In genomic region chr13:60933638-60934037, GRCh38 we compare ENCODE assay signal across 28 cellular contexts.
DNase-seq lines count a peak whose midpoint lies in the region; ATAC-seq and TF ChIP-seq lines count a peak whose summit lies in the region.
"Had no signal": no experiment of that assay in that cellular context is flagged by ENCODE, and none has a peak within 500 bp of the region (broad histone marks: within the 10 kb centered on the region; RNA-seq: fewer than 3 reads in every experiment).

No MANE protein-coding gene starts in this region.

- TF ChIP-seq EP300 in tibial nerve (IDR thresholded peaks at IDR 0.05): no peak

- no peaks in the 10 kb centered on the region for H3K36me3 ChIP-seq in mammary epithelial cell (ENCODE audit: insufficient read depth, low read length)
- no peaks in the 10 kb centered on the region for H3K36me3 ChIP-seq in tibial nerve
- H3K36me3 ChIP-seq: ascending aorta, neutrophil, prostate gland, sigmoid colon had no signal

- no peaks in the 10 kb centered on the region for H3K36me3 Mint-ChIP-seq in MCF 10A (ENCODE audit: insufficient read depth, unreplicated experiment)
- H3K36me3 Mint-ChIP-seq: activated naive CD8-positive, alpha-beta T cell treated with anti-CD3 and anti-CD28 coated beads, Interleukin-2, amount 10 ng/mL, durations not matched to agents 7 days and 5 days; IgD-negative memory B cell had no signal

- no peak overlapping the region for H3K9ac ChIP-seq in mammary epithelial cell (ENCODE audit: insufficient read depth, low read length)

- H3K4me1 ChIP-seq in mammary epithelial cell (ENCODE audit: insufficient read depth, low read length): no peaks in the 10 kb centered on the region
- H3K4me1 ChIP-seq in tibial nerve: no peaks in the 10 kb centered on the region
- H3K4me1 ChIP-seq: ascending aorta, prostate gland, sigmoid colon had no signal

- in situ Hi-C loops in mammary epithelial cell (cut with MboI; ENCODE audit: low sequenced_read_pairs in 2 of 2): no loop called here

- TF ChIP-seq CTCF in MCF 10A (IDR thresholded peaks at IDR 0.05; ENCODE audit: unreplicated experiment) (no peak), mammary epithelial cell (conservative IDR thresholded peaks at IDR 0.05 in 1 of 2, IDR thresholded peaks at IDR 0.05 in 1 of 2; ENCODE audit: extremely low read depth in 1 of 2, insufficient read depth in 1 of 2, low read depth in 1 of 2, low read length in 2 of 2) (no peak), RWPE1 (conservative IDR thresholded peaks at IDR 0.05; ENCODE audit: low read depth) (no peak), tibial nerve (IDR thresholded peaks at IDR 0.05) (no peak)

- no peaks in the 10 kb centered on the region for H3K79me2 ChIP-seq in mammary epithelial cell (ENCODE audit: insufficient read depth, low read length)

- H3K27ac Mint-ChIP-seq in MCF 10A (ENCODE audit: low read depth, unreplicated experiment): no peak overlapping the region
- H3K27ac Mint-ChIP-seq: activated naive CD8-positive, alpha-beta T cell treated with anti-CD3 and anti-CD28 coated beads, Interleukin-2, amount 10 ng/mL, durations not matched to agents 7 days and 5 days; CD4-positive, alpha-beta T cell; T-helper 17 cell had no signal

- H3K9me3 ChIP-seq in mammary epithelial cell (replicated peaks; ENCODE audit: insufficient read depth, low read length) (peaks cover 4% of the 10 kb centered on the region), tibial nerve (no peaks in the 10 kb centered on the region)
- H3K9me3 ChIP-seq: ascending aorta, neutrophil, prostate gland, sigmoid colon had no signal

- H3K4me3 ChIP-seq in mammary epithelial cell (replicated peaks in 1 of 3; ENCODE audit: insufficient read depth in 1 of 3, low read depth in 2 of 3, low read length in 3 of 3): no peak overlapping the region
- no peak overlapping the region for H3K4me3 ChIP-seq in tibial nerve
- H3K4me3 ChIP-seq: ascending aorta, prostate gland, sigmoid colon, SK-N-MC had no signal

- no peaks in the 10 kb centered on the region for H4K20me1 ChIP-seq in mammary epithelial cell (ENCODE audit: insufficient read depth, low read length)

- H3K27me3 ChIP-seq in mammary epithelial cell (ENCODE audit: insufficient read depth, low read length) (no peaks in the 10 kb centered on the region), tibial nerve (no peaks in the 10 kb centered on the region)
- H3K27me3 ChIP-seq: ascending aorta, neutrophil, sigmoid colon had no signal

- no peaks in the 10 kb centered on the region for H3K27me3 Mint-ChIP-seq in MCF 10A (ENCODE audit: insufficient read depth, unreplicated experiment)
- H3K27me3 Mint-ChIP-seq: activated naive CD8-positive, alpha-beta T cell treated with anti-CD3 and anti-CD28 coated beads, Interleukin-2, amount 10 ng/mL, durations not matched to agents 7 days and 5 days; CD4-positive, alpha-beta T cell; IgD-negative memory B cell; T-helper 17 cell had no signal

- no peak overlapping the region for H3K4me3 Mint-ChIP-seq in MCF 10A (ENCODE audit: unreplicated experiment)
- H3K4me3 Mint-ChIP-seq: activated naive CD8-positive, alpha-beta T cell treated with anti-CD3 and anti-CD28 coated beads, Interleukin-2, amount 10 ng/mL, durations not matched to agents 7 days and 5 days; CD4-positive, alpha-beta T cell; IgD-negative memory B cell; T-helper 17 cell had no signal

- DNase-seq in MCF 10A (ENCODE audit: unreplicated experiment): peak; percentile 21
- DNase-seq in mammary epithelial cell: no peak
- peak; percentile 11 for DNase-seq in RWPE1 (ENCODE audit: low spot score)
- DNase-seq in dermis blood vessel endothelial cell: peak; percentile 10
- no peak for DNase-seq in superior temporal gyrus (ENCODE audit: extremely low spot score)
- DNase-seq in activated effector memory CD4-positive, alpha-beta T cell treated with anti-CD3 and anti-CD28 coated beads, Interleukin-2, amount 50 U/mL, for 16 hours: no peak
- DNase-seq in tibial nerve (ENCODE audit: low spot score in 2 of 2): no peak
- DNase-seq: activated CD4-positive, alpha-beta T cell treated with anti-CD3 and anti-CD28 coated beads for 4 hours; activated effector memory CD4-positive, alpha-beta T cell treated with Interleukin-2 at 50 U/mL for 16 hours; activated naive CD8-positive, alpha-beta T cell treated with anti-CD3 and anti-CD28 coated beads, Interleukin-2, amount 10 ng/mL, durations not matched to agents 7 days and 5 days; activated T-cell treated with anti-CD3 and anti-CD28 coated beads for 4 hours; CD4-positive, alpha-beta T cell; EL; mesenchymal stem cell; NCI-H1436 treated with DMSO at 0.1 percent for 48 hours; NCI-H510A treated with DMSO at 0.1 percent for 48 hours; NK-92 treated with Interleukin-12 subunit alpha and Interleukin-12 subunit beta, amount 100 ng/mL, for 24 hours; sigmoid colon; stimulated activated naive CD4-positive, alpha-beta T cell; T-helper 17 cell had no signal

- no TSS peak for BruUV-seq in MCF 10A (replicated peaks; lab: Mats Ljungman, UMichigan)
- no TSS peak for BruUV-seq in mammary epithelial cell (replicated peaks; lab: Mats Ljungman, UMichigan)

- H3K27ac ChIP-seq in mammary epithelial cell (ENCODE audit: insufficient read depth, low read depth, low read length) (no peak overlapping the region), RWPE1 (no peak overlapping the region), tibial nerve (no peak overlapping the region)
- H3K27ac ChIP-seq: ascending aorta, neutrophil, prostate gland, sigmoid colon, SK-N-MC, VCaP had no signal

- peaks cover 27% of the 10 kb centered on the region for H3K4me1 Mint-ChIP-seq in MCF 10A (ENCODE audit: insufficient read depth, unreplicated experiment)
- H3K4me1 Mint-ChIP-seq: activated naive CD8-positive, alpha-beta T cell treated with anti-CD3 and anti-CD28 coated beads, Interleukin-2, amount 10 ng/mL, durations not matched to agents 7 days and 5 days; IgD-negative memory B cell; T-helper 17 cell had no signal

- WGBS in mammary epithelial cell (ENCODE audit: low coverage, missing lambda C conversion rate): 35% methylated on average over 2 of the region's 2 CpGs
- WGBS in tibial nerve, 2 donors: 45 to 81% methylated on average over 2 of the region's 2 CpGs

- intact Hi-C loops in MCF 10A (cut with micrococcal nuclease): no loop called here
- intact Hi-C loops in mammary epithelial cell (cut with micrococcal nuclease): no loop called here

- H3K9me3 Mint-ChIP-seq in MCF 10A (ENCODE audit: unreplicated experiment): no peaks in the 10 kb centered on the region
- H3K9me3 Mint-ChIP-seq: activated naive CD8-positive, alpha-beta T cell treated with anti-CD3 and anti-CD28 coated beads, Interleukin-2, amount 10 ng/mL, durations not matched to agents 7 days and 5 days had no signal

- no peak for TF ChIP-seq POLR2A in tibial nerve (IDR thresholded peaks at IDR 0.05)

- no peak for ATAC-seq in HG02884 (IDR thresholded peaks at IDR 0.05; ENCODE audit: unreplicated experiment)
- ATAC-seq: left lobe of liver, T-helper 17 cell had no signal

- dilution Hi-C loops in mammary epithelial cell (cut with HindIII; ENCODE audit: low sequenced_read_pairs): no loop called here

- POLR2A ChIA-PET in MCF 10A (lab: Yijun Ruan, JAX) (no interaction called here), RWPE1 (lab: Yijun Ruan, JAX; ENCODE audit: low non-redundant PET) (no interaction called here)

- H3K4me2 ChIP-seq in mammary epithelial cell (ENCODE audit: insufficient read depth, low read depth, low read length): no peak overlapping the region

- CTCF ChIA-PET in MCF 10A (lab: Yijun Ruan, JAX): no interaction called here
- CTCF ChIA-PET in mammary epithelial cell (lab: Charles Lee; ENCODE audit: low non-redundant PET): no interaction called here
- CTCF ChIA-PET in RWPE1 (lab: Yijun Ruan, JAX): no interaction called here

- H2AFZ ChIP-seq in mammary epithelial cell (ENCODE audit: low read depth, low read length): no peak overlapping the region

Comparison
In these comparisons a context has a peak if more than half of its experiments do, and no peak if none do; other contexts are left out.
1. DNase-seq: peak in MCF 10A (single experiment), RWPE1 (single experiment) and dermis blood vessel endothelial cell (single experiment); none in mammary epithelial cell (single experiment), superior temporal gyrus (single experiment), activated effector memory CD4-positive, alpha-beta T cell treated with anti-CD3 and anti-CD28 coated beads, Interleukin-2, amount 50 U/mL, for 16 hours (single experiment) and tibial nerve (0 of 2).